In genomic region chr17:62688398-62689140, GRCh38 we compare ENCODE assay signal across 23 cellular contexts.
DNase-seq lines count a peak whose midpoint lies in the region; ATAC-seq and TF ChIP-seq lines count a peak whose summit lies in the region.
"Had no signal": no experiment of that assay in that cellular context is flagged by ENCODE, and none has a peak within 500 bp of the region (broad histone marks: within the 10 kb centered on the region; RNA-seq: fewer than 3 reads in every experiment).

No MANE protein-coding gene starts in this region.

- H3K4me3 ChIP-seq in Panc1 (ENCODE audit: low read depth in 2 of 2, low read length in 2 of 2): no peak overlapping the region
- H3K4me3 ChIP-seq in SJCRH30: no peak overlapping the region
- H3K4me3 ChIP-seq: dorsolateral prefrontal cortex, GM12878, psoas muscle, SK-N-MC, suprapubic skin had no signal

- H3K9me3 ChIP-seq in Panc1 (ENCODE audit: control insufficient read depth, insufficient read depth, low read depth, low read length): no peaks in the 10 kb centered on the region
- H3K9me3 ChIP-seq in SJCRH30 (replicated peaks): no peaks in the 10 kb centered on the region; the same call in 1 of the 2 replicates
- H3K9me3 ChIP-seq: psoas muscle, suprapubic skin had no signal

- in situ Hi-C loops in Panc1 (cut with HindIII; ENCODE audit: low pct_unique_long_range_greater_than_20kb, low sequenced_read_pairs): no loop called here
- in situ Hi-C loops in KBM-7 (cut with MboI; ENCODE audit: low pct_unique_long_range_greater_than_20kb, low sequenced_read_pairs): loop anchor here (25.0 kb wide), 1 partner anchor 724 kb away; no protein-coding TSS in a partner anchor

- H3K27me3 ChIP-seq in Panc1 (ENCODE audit: control insufficient read depth, insufficient read depth, low read length): no peaks in the 10 kb centered on the region
- H3K27me3 ChIP-seq in SJCRH30: no peaks in the 10 kb centered on the region; the same call in 1 of the 2 replicates
- H3K27me3 ChIP-seq: dorsolateral prefrontal cortex, suprapubic skin had no signal

- peak; percentile 72 for DNase-seq in DMS 273 treated with DMSO at 0.1 percent for 48 hours (lab: John Stamatoyannopoulos, UW)
- peak; percentile 85 for DNase-seq in NCI-H1694 treated with DMSO at 0.1 percent for 48 hours (lab: John Stamatoyannopoulos, UW)
- no peak for DNase-seq in Panc1 (ENCODE audit: low read depth, low spot score)
- peak; percentile 54 for DNase-seq in kidney tubule cell (ENCODE audit: low spot score)
- DNase-seq in KBM-7: no peak
- no peak for DNase-seq in SJCRH30
- DNase-seq: activated CD8-positive, alpha-beta T cell treated with anti-CD3 and anti-CD28 coated beads for 36 hours; activated gamma-delta T cell; Calu3; cerebellar nuclear complex; immature natural killer cell; NCI-H1048; NCI-H1930; stimulated activated CD4-positive, alpha-beta T cell treated with anti-CD3 and anti-CD28 coated beads, Interleukin-15, amount 100 ng/mL, for 24 hours; stimulated activated naive CD4-positive, alpha-beta T cell had no signal

- H3K27ac ChIP-seq in Panc1 (ENCODE audit: low read length): no peak overlapping the region
- H3K27ac ChIP-seq in SJCRH30: no peak overlapping the region
- H3K27ac ChIP-seq: dorsolateral prefrontal cortex, psoas muscle, SK-N-MC, suprapubic skin had no signal

- intact Hi-C loops in Panc1 (cut with micrococcal nuclease; ENCODE audit: unreplicated experiment): no loop called here

- H3K36me3 ChIP-seq in Panc1 (ENCODE audit: control insufficient read depth, insufficient read depth, low read length): no peaks in the 10 kb centered on the region
- no peaks in the 10 kb centered on the region for H3K36me3 ChIP-seq in SJCRH30

- BruUV-seq in Panc1 (replicated peaks; lab: Mats Ljungman, UMichigan): no TSS peak

- POLR2A ChIA-PET in Panc1 (lab: Charles Lee): no interaction called here

- TF ChIP-seq CTCF in Panc1 (IDR thresholded peaks at IDR 0.05): no peak

- ATAC-seq in Panc1 (0 out of 2 replicates have a peak, but pooled peaks have one; percentile 6), GM21619 (IDR thresholded peaks at IDR 0.05; ENCODE audit: unreplicated experiment) (no peak), GM21786 (IDR thresholded peaks at IDR 0.05; ENCODE audit: unreplicated experiment) (no peak)
- ATAC-seq: activated CD8-positive, alpha-beta T cell treated with anti-CD3 and anti-CD28 coated beads for 36 hours; GM12878; left lobe of liver; psoas muscle had no signal

- CTCF ChIA-PET in Panc1 (lab: Charles Lee): no interaction called here

- H3K4me1 ChIP-seq in Panc1 (ENCODE audit: control insufficient read depth, insufficient read depth, low read length) (no peaks in the 10 kb centered on the region), SJCRH30 (peaks cover 4% of the 10 kb centered on the region; the same call in 1 of the 2 replicates)
- H3K4me1 ChIP-seq: psoas muscle had no signal

Comparison
In these comparisons a context has a peak if more than half of its experiments do, and no peak if none do; other contexts are left out.
1. DNase-seq: peak in DMS 273 treated with DMSO at 0.1 percent for 48 hours (single experiment), NCI-H1694 treated with DMSO at 0.1 percent for 48 hours (single experiment) and kidney tubule cell (single experiment); none in Panc1 (single experiment), KBM-7 (single experiment) and SJCRH30 (0 of 2).